In the genomic region with DNA sequence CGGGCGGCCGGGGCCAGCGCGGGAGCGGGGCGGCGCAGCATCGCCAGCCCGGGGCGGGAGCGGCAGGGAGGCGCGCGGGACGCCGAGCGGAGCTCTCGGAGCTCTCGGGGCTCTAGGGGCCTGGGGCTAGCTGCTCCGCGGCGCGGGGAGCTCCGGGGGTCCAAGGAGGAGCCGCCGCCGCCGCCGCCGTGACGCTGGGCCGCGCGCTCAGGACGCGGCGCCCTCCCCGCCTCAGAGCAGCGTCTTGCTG, we compare ENCODE assay signal across 8 cellular contexts. TPM values are rescaled to one million over a fixed set of nuclear protein-coding genes. Genes with fewer than 3 reads are reported as not detected.
DNase-seq lines count a peak whose midpoint lies in the region; ATAC-seq and TF ChIP-seq lines count a peak whose summit lies in the region.

No MANE protein-coding gene starts in this region.

- WGBS in mesodermal cell (ENCODE audit: insufficient coverage in 2 of 2), 2 experiments, result 0% methylated on average over 27 to 37 of the region's 40 CpGs

- in situ Hi-C loops in GM18951 (cut with MboI; ENCODE audit: low sequenced_read_pairs, unreplicated experiment) (no loop called here), brain microvascular endothelial cell (cut with HindIII; ENCODE audit: low pct_ligation_motif_present, low sequenced_read_pairs) (no loop called here)

- H3K36me3 ChIP-seq in brain microvascular endothelial cell (replicated peaks) (no peaks in the 10 kb centered on the region), mesodermal cell (ENCODE audit: control insufficient read depth, insufficient read depth, low read length) (peaks cover 6% of the 10 kb centered on the region)

- peak; percentile 80 for TF ChIP-seq POLR2A in GM18951 (IDR thresholded peaks at IDR 0.05; ENCODE audit: extremely low read depth, insufficient read depth, insufficient read length)

- H3K4me3 ChIP-seq in brain microvascular endothelial cell (ENCODE audit: low read depth, low read length) (peak overlapping the region; percentile 89), mesodermal cell (ENCODE audit: extremely low read depth, insufficient read depth, low read length, poor library complexity, severe bottlenecking) (peak overlapping the region; percentile 91)

- DNase-seq in brain microvascular endothelial cell (no peak), NCI-H69 (lab: John Stamatoyannopoulos, UW) (no peak), GM19238 (ENCODE audit: insufficient read length, low spot score) (no peak)
- DNase-seq in stimulated activated naive CD4-positive, alpha-beta T cell treated with Interleukin-2 at 50 U/mL for 16 hours (lab: John Stamatoyannopoulos, UW), result no peak

- no peaks in the 10 kb centered on the region for H3K27me3 ChIP-seq in brain microvascular endothelial cell (replicated peaks)

- peak; percentile 24 for ATAC-seq in HG03159 (IDR thresholded peaks at IDR 0.05; ENCODE audit: unreplicated experiment)
- no peak for ATAC-seq in GM18498 (IDR thresholded peaks at IDR 0.05; ENCODE audit: unreplicated experiment)

- TF ChIP-seq CTCF in brain microvascular endothelial cell (IDR thresholded peaks at IDR 0.05; ENCODE audit: low read depth, low read length, missing control alignments), result no peak

- H3K9me3 ChIP-seq in mesodermal cell (ENCODE audit: control insufficient read depth, low read length), result no peaks in the 10 kb centered on the region

- H3K27ac ChIP-seq in brain microvascular endothelial cell (no peak overlapping the region), mesodermal cell (ENCODE audit: low read depth, low read length, severe bottlenecking) (peak overlapping the region; percentile 45)

- peaks cover 14% of the 10 kb centered on the region for H3K4me1 ChIP-seq in mesodermal cell (ENCODE audit: control insufficient read depth, insufficient read depth, low read length, poor library complexity, severe bottlenecking)

RNA-seq across cellular contexts. Expression of a gene that starts 0.1 kb away (rescaled TPM):
- 85.9 TPM for polyA plus RNA-seq in mesodermal cell (2013, experiment 1 of 2)
- polyA plus RNA-seq in mesodermal cell (2013, experiment 2 of 2), result 74.7 TPM
